ENCODE assay signal across 11 cellular contexts in the genomic region with DNA sequence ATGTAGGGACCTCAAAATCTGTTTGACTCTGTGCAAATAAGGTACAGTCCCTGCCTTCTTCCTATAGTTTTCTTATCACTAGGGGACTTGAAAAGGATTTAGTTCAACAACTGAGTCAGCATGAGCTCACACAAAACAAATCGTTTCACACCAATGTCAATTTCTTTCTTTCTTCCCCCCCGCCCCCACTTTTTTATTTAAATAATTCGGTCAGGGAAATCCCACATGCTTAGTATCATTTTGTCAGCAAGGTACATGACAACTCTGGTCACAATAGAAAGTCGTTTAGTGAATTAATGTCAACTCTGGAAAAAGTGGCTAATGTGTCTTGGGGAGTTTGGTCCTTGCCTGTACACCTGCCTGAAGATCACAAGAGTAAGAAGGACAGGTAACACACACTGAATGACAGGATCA.
DNase-seq lines count a peak whose midpoint lies in the region; ATAC-seq lines count a peak whose summit lies in the region.
"Had no signal": no experiment of that assay in that cellular context is flagged by ENCODE, and none has a peak within 500 bp of the region (broad histone marks: within the 10 kb centered on the region; RNA-seq: fewer than 3 reads in every experiment).

No MANE protein-coding gene starts in this region.

- no peaks in the 10 kb centered on the region for H3K36me3 Mint-ChIP-seq in stimulated activated naive CD8-positive, alpha-beta T cell treated with anti-CD3 and anti-CD28 coated beads, Interleukin-15, Interleukin-2, amounts not matched to agents 100 ng/mL and 50 ng/mL, for 24 hours (ENCODE audit: low read depth)

- H3K4me3 Mint-ChIP-seq in stimulated activated naive CD8-positive, alpha-beta T cell treated with anti-CD3 and anti-CD28 coated beads, Interleukin-15, Interleukin-2, amounts not matched to agents 100 ng/mL and 50 ng/mL, for 24 hours: peak overlapping the region; percentile 47
- H3K4me3 Mint-ChIP-seq: CD4-positive, alpha-beta T cell; endodermal cell had no signal

- H3K9me3 Mint-ChIP-seq in stimulated activated naive CD8-positive, alpha-beta T cell treated with anti-CD3 and anti-CD28 coated beads, Interleukin-15, Interleukin-2, amounts not matched to agents 100 ng/mL and 50 ng/mL, for 24 hours: peaks cover 2% of the 10 kb centered on the region
- H3K9me3 Mint-ChIP-seq: endodermal cell had no signal

- ATAC-seq in HG02852 (IDR thresholded peaks at IDR 0.05; ENCODE audit: unreplicated experiment) (peak; percentile 33), HG03175 (IDR thresholded peaks at IDR 0.05; ENCODE audit: unreplicated experiment) (no peak)

- DNase-seq in stimulated activated CD4-positive, alpha-beta T cell treated with anti-CD3 and anti-CD28 coated beads, Interleukin-12 subunit alpha, Interleukin-12 subunit beta, amount 100 ng/mL, for 48 hours (ENCODE audit: low read depth in 2 of 3, low spot score in 1 of 3): peak in 2 of 3 donors; percentile 17 to 70
- no peak for DNase-seq in stimulated activated CD4-positive, alpha-beta T cell treated with anti-CD3 and anti-CD28 coated beads, Interleukin-12 subunit alpha, Interleukin-12 subunit beta, amount 100 ng/mL, for 4 hours
- peak; percentile 36 for DNase-seq in activated naive CD4-positive, alpha-beta T cell treated with anti-CD3 and anti-CD28 coated beads, Interleukin-2, amount 50 U/mL, for 16 hours
- DNase-seq in GM03348 (ENCODE audit: low spot score): no peak
- no peak for DNase-seq in NCI-H2227 (lab: John Stamatoyannopoulos, UW; ENCODE audit: unreplicated experiment)
- DNase-seq: CD4-positive, alpha-beta T cell; endodermal cell; NCI-H187 treated with DMSO at 0.1 percent for 48 hours had no signal

- peaks cover 61% of the 10 kb centered on the region for H3K4me1 Mint-ChIP-seq in stimulated activated naive CD8-positive, alpha-beta T cell treated with anti-CD3 and anti-CD28 coated beads, Interleukin-15, Interleukin-2, amounts not matched to agents 100 ng/mL and 50 ng/mL, for 24 hours (ENCODE audit: low read depth)

- peak overlapping the region; percentile 89 for H3K27ac Mint-ChIP-seq in stimulated activated naive CD8-positive, alpha-beta T cell treated with anti-CD3 and anti-CD28 coated beads, Interleukin-15, Interleukin-2, amounts not matched to agents 100 ng/mL and 50 ng/mL, for 24 hours
- H3K27ac Mint-ChIP-seq: CD4-positive, alpha-beta T cell; endodermal cell had no signal

- H3K27me3 Mint-ChIP-seq in stimulated activated naive CD8-positive, alpha-beta T cell treated with anti-CD3 and anti-CD28 coated beads, Interleukin-15, Interleukin-2, amounts not matched to agents 100 ng/mL and 50 ng/mL, for 24 hours: no peaks in the 10 kb centered on the region
- H3K27me3 Mint-ChIP-seq: CD4-positive, alpha-beta T cell had no signal

Comparison
In these comparisons a context has a peak if more than half of its experiments do, and no peak if none do; other contexts are left out.
1. DNase-seq: peak in stimulated activated CD4-positive, alpha-beta T cell treated with anti-CD3 and anti-CD28 coated beads, Interleukin-12 subunit alpha, Interleukin-12 subunit beta, amount 100 ng/mL, for 48 hours (2 of 3) and activated naive CD4-positive, alpha-beta T cell treated with anti-CD3 and anti-CD28 coated beads, Interleukin-2, amount 50 U/mL, for 16 hours (single experiment); none in stimulated activated CD4-positive, alpha-beta T cell treated with anti-CD3 and anti-CD28 coated beads, Interleukin-12 subunit alpha, Interleukin-12 subunit beta, amount 100 ng/mL, for 4 hours (single experiment), GM03348 (single experiment) and NCI-H2227 (single experiment).